In the genomic region with DNA sequence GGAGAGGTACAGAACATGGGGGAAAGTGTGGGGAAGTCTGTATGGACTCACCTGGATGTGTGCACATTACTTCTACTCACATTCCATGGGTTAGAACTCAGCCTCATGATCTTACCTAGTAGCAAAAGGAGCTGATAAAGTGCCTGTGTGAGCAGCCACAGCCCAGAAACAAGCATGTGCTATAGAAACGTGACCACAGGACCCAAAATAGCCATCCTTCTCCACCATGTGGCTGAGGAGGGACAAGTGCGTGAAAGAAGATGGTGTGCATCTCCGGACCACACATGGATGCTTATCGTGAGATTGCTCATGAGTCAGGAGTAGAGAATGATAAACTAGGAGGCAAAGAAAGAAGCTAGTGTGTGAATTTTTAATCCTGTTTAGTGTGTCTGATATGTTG, we compare ENCODE assay signal across 27 cellular contexts.
"Had no signal": no experiment of that assay in that cellular context is flagged by ENCODE, and none has a peak within 500 bp of the region (broad histone marks: within the 10 kb centered on the region; RNA-seq: fewer than 3 reads in every experiment).

No MANE protein-coding gene starts in this region.

- H3K27ac Mint-ChIP-seq: mesothelial cell of epicardium; naive thymus-derived CD8-positive, alpha-beta T cell; nephron; stimulated activated memory B cell treated with anti-CD40 and anti-IgM and Interleukin-4, amounts not matched to agents 10 μg/mL and 1 μg/mL and 100 μg/mL, for 72 hours; stimulated activated naive CD8-positive, alpha-beta T cell treated with anti-CD3 and anti-CD28 coated beads, Interleukin-15, amount 100 ng/mL, for 72 hours had no signal

- H3K4me1 Mint-ChIP-seq: mesothelial cell of epicardium; naive thymus-derived CD8-positive, alpha-beta T cell; neural crest cell; stimulated activated memory B cell treated with anti-CD40 and anti-IgM and Interleukin-4, amounts not matched to agents 10 μg/mL and 1 μg/mL and 100 μg/mL, for 72 hours; stimulated activated naive CD8-positive, alpha-beta T cell treated with anti-CD3 and anti-CD28 coated beads, Interleukin-15, amount 100 ng/mL, for 72 hours had no signal

- H3K4me1 ChIP-seq: heart right ventricle, left ventricle myocardium inferior, transverse colon, upper lobe of left lung, vagina had no signal

- H3K9me3 Mint-ChIP-seq: neural crest cell had no signal

- ATAC-seq: heart right ventricle; naive thymus-derived CD8-positive, alpha-beta T cell; right cardiac atrium; sciatic nerve; stimulated activated memory B cell treated with anti-CD40 and anti-IgM and Interleukin-4, amounts not matched to agents 10 μg/mL and 1 μg/mL and 100 μg/mL, for 72 hours; stimulated activated naive CD8-positive, alpha-beta T cell treated with anti-CD3 and anti-CD28 coated beads, Interleukin-15, amount 100 ng/mL, for 72 hours had no signal

- H3K36me3 ChIP-seq: heart right ventricle, left ventricle myocardium inferior, neutrophil, transverse colon, upper lobe of left lung, vagina had no signal

- DNase-seq: heart right ventricle; islet precursor cell; left ventricle myocardium inferior; mesendoderm; naive thymus-derived CD8-positive, alpha-beta T cell; occipital lobe; right cardiac atrium; stimulated activated CD4-positive, alpha-beta T cell treated with anti-CD3 and anti-CD28 coated beads, Interleukin-1b, Interleukin-23, amount 100 ng/mL, for 48 hours; stimulated activated CD4-positive, alpha-beta T cell treated with anti-CD3 and anti-CD28 coated beads, Interleukin-2, amount 100 ng/mL, for 48 hours; stimulated activated CD4-positive, alpha-beta T cell treated with anti-CD3 and anti-CD28 coated beads, Interleukin-4, amount 100 ng/mL, for 4 hours; stimulated activated CD8-positive, alpha-beta memory T cell treated with anti-CD3 and anti-CD28 coated beads, Interleukin-4, amount 100 ng/mL, for 48 hours; stimulated activated naive CD4-positive, alpha-beta T cell treated with Interleukin-2 at 50 U/mL for 16 hours; stimulated activated naive CD8-positive, alpha-beta T cell treated with anti-CD3 and anti-CD28 coated beads, Interleukin-15, amount 100 ng/mL, for 72 hours; substantia nigra; transverse colon; upper lobe of left lung had no signal

- H3K27ac ChIP-seq: heart right ventricle, hepatocyte, left ventricle myocardium inferior, neutrophil, transverse colon, upper lobe of left lung, vagina had no signal

- H3K4me3 ChIP-seq: heart right ventricle, hepatocyte, left ventricle myocardium inferior, lung, smooth muscle cell, transverse colon, upper lobe of left lung, vagina had no signal

- H2AFZ ChIP-seq: hepatocyte had no signal

- H3K4me2 ChIP-seq: hepatocyte, smooth muscle cell had no signal

- H3K9me3 ChIP-seq: neutrophil, transverse colon, upper lobe of left lung, vagina had no signal

- H3K27me3 Mint-ChIP-seq: naive thymus-derived CD8-positive, alpha-beta T cell; progenitor cell of endocrine pancreas; stimulated activated memory B cell treated with anti-CD40 and anti-IgM and Interleukin-4, amounts not matched to agents 10 μg/mL and 1 μg/mL and 100 μg/mL, for 72 hours; stimulated activated naive CD8-positive, alpha-beta T cell treated with anti-CD3 and anti-CD28 coated beads, Interleukin-15, amount 100 ng/mL, for 72 hours had no signal

- H3K36me3 Mint-ChIP-seq: mesothelial cell of epicardium; naive thymus-derived CD8-positive, alpha-beta T cell; stimulated activated memory B cell treated with anti-CD40 and anti-IgM and Interleukin-4, amounts not matched to agents 10 μg/mL and 1 μg/mL and 100 μg/mL, for 72 hours had no signal

- H3K79me2 ChIP-seq: hepatocyte had no signal

- H3K27me3 ChIP-seq: heart right ventricle, hepatocyte, neutrophil, transverse colon, upper lobe of left lung, vagina had no signal

- H3K4me3 Mint-ChIP-seq: mesothelial cell of epicardium; naive thymus-derived CD8-positive, alpha-beta T cell; nephron; neural crest cell; stimulated activated memory B cell treated with anti-CD40 and anti-IgM and Interleukin-4, amounts not matched to agents 10 μg/mL and 1 μg/mL and 100 μg/mL, for 72 hours; stimulated activated naive CD8-positive, alpha-beta T cell treated with anti-CD3 and anti-CD28 coated beads, Interleukin-15, amount 100 ng/mL, for 72 hours had no signal
